In the genomic region with DNA sequence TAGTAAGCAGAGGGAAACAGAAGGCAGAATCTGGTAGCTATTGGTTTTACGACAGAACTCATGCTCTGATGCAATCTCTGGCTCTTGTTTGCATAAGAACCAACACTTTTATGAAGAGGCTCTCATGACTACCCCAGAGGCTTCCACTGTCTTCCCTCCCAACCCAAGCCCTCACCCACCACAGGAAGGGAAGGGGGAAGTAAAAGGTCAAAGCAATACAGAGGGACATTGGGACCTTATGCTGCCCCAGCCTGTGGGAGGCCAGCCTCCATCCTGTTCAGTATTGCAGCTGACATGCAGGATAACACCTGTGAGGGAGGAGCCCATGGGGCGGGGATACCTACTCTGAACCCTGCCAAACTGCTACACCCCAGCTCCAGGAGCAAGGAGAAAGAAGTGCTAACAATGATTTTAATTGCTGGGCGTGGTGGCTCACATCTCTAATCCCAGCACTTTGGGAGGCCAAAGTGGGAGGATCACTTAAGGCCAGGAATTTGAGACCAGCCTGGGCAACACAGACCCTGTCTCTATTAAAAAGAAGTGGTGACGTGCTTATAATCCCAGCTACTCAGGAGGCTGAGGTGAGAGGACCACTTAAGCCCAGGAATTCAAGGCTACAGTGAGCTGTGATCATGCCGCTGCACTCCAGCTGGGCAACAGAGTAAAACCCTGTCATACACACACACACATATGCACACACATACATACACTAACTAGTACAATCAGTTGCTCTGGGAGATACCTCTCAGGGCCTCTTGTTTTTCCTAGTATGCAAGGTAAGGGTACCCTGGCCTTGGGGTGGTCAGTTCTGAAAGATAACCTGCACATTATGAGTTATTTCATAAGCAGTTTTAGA, we compare ENCODE assay signal across 9 cellular contexts. TPM values are rescaled to one million over a fixed set of nuclear protein-coding genes. Genes with fewer than 3 reads are reported as not detected.
DNase-seq lines count a peak whose midpoint lies in the region; ATAC-seq and TF ChIP-seq lines count a peak whose summit lies in the region.
"Had no signal": no experiment of that assay in that cellular context is flagged by ENCODE, and none has a peak within 500 bp of the region (broad histone marks: within the 10 kb centered on the region; RNA-seq: fewer than 3 reads in every experiment).

No MANE protein-coding gene starts in this region.

- no peaks in the 10 kb centered on the region for H3K27me3 ChIP-seq in suprapubic skin

- H3K4me3 ChIP-seq in choroid plexus epithelial cell (ENCODE audit: low read depth, low read length) (no peak overlapping the region), suprapubic skin (no peak overlapping the region)

- WGBS in suprapubic skin: 56% methylated on average over 5 of the region's 5 CpGs

- H3K36me3 Mint-ChIP-seq in activated CD8-positive, alpha-beta memory T cell treated with anti-CD3 and anti-CD28 coated beads, Interleukin-2, amount 10 ng/mL, durations not matched to agents 7 days and 5 days: peaks cover 28% of the 10 kb centered on the region

- H3K4me1 ChIP-seq in suprapubic skin: peaks cover 41% of the 10 kb centered on the region

- DNase-seq in activated CD8-positive, alpha-beta memory T cell treated with anti-CD3 and anti-CD28 coated beads, Interleukin-2, amount 10 ng/mL, durations not matched to agents 7 days and 5 days: no peak
- DNase-seq in activated CD8-positive, alpha-beta memory T cell treated with anti-CD3 and anti-CD28 coated beads for 24 hours: no peak
- DNase-seq in NCI-H345 treated with DMSO at 0.1 percent for 48 hours (lab: John Stamatoyannopoulos, UW; ENCODE audit: unreplicated experiment): peak; percentile 29
- DNase-seq in choroid plexus epithelial cell (ENCODE audit: low read depth): peak; percentile 48
- no peak for DNase-seq in suprapubic skin (ENCODE audit: low spot score in 2 of 2)
- DNase-seq in erythroblast (lab: John Stamatoyannopoulos, UW): no peak
- DNase-seq: HCEC 1CT had no signal

- TF ChIP-seq POLR2A in suprapubic skin (IDR thresholded peaks at IDR 0.05) (no peak), GM18505 (IDR thresholded peaks at IDR 0.05; ENCODE audit: borderline replicate concordance, extremely low read depth, insufficient read depth, insufficient read length) (no peak), erythroblast (IDR thresholded peaks at IDR 0.05; ENCODE audit: low read length) (no peak)

- H3K9me3 ChIP-seq in suprapubic skin: no peaks in the 10 kb centered on the region

- CTCF ChIA-PET in activated CD8-positive, alpha-beta memory T cell treated with anti-CD3 and anti-CD28 coated beads, Interleukin-2, amount 10 ng/mL, durations not matched to agents 7 days and 5 days (lab: Charles Lee): interaction anchor here (0.7 to 3.6 kb wide), 11 partner anchors 10 to 162 kb away, joined by 3 to 24 read pairs (median 3); a partner anchor contains a TSS

- no peaks in the 10 kb centered on the region for H3K36me3 ChIP-seq in suprapubic skin

- H3K9me3 Mint-ChIP-seq in activated CD8-positive, alpha-beta memory T cell treated with anti-CD3 and anti-CD28 coated beads, Interleukin-2, amount 10 ng/mL, durations not matched to agents 7 days and 5 days (ENCODE audit: low read depth): no peaks in the 10 kb centered on the region

- no peak overlapping the region for H3K4me3 Mint-ChIP-seq in activated CD8-positive, alpha-beta memory T cell treated with anti-CD3 and anti-CD28 coated beads, Interleukin-2, amount 10 ng/mL, durations not matched to agents 7 days and 5 days

- no peak for ATAC-seq in activated CD8-positive, alpha-beta memory T cell treated with anti-CD3 and anti-CD28 coated beads, Interleukin-2, amount 10 ng/mL, durations not matched to agents 7 days and 5 days
- ATAC-seq in GM18505 (IDR thresholded peaks at IDR 0.05; ENCODE audit: unreplicated experiment): no peak
- ATAC-seq in GM21423 (IDR thresholded peaks at IDR 0.05; ENCODE audit: unreplicated experiment): no peak

- peak overlapping the region; percentile 40 for H3K27ac Mint-ChIP-seq in activated CD8-positive, alpha-beta memory T cell treated with anti-CD3 and anti-CD28 coated beads, Interleukin-2, amount 10 ng/mL, durations not matched to agents 7 days and 5 days

- H3K27ac ChIP-seq in suprapubic skin: peak overlapping the region; percentile 30

- no peak for TF ChIP-seq EP300 in suprapubic skin (IDR thresholded peaks at IDR 0.05)

- H3K4me1 Mint-ChIP-seq in activated CD8-positive, alpha-beta memory T cell treated with anti-CD3 and anti-CD28 coated beads, Interleukin-2, amount 10 ng/mL, durations not matched to agents 7 days and 5 days: peaks cover 54% of the 10 kb centered on the region

- TF ChIP-seq CTCF in choroid plexus epithelial cell (conservative IDR thresholded peaks at IDR 0.05; ENCODE audit: low read depth, low read length) (no peak), suprapubic skin (IDR thresholded peaks at IDR 0.05) (no peak)

- H3K27me3 Mint-ChIP-seq in activated CD8-positive, alpha-beta memory T cell treated with anti-CD3 and anti-CD28 coated beads, Interleukin-2, amount 10 ng/mL, durations not matched to agents 7 days and 5 days: no peaks in the 10 kb centered on the region

RNA-seq across cellular contexts. Expression of a gene that starts 9.5 kb away (rescaled TPM):
- total RNA-seq in activated CD8-positive, alpha-beta memory T cell treated with anti-CD3 and anti-CD28 coated beads, Interleukin-2, amount 10 ng/mL, durations not matched to agents 7 days and 5 days: 10 to 100 TPM; 38.7 to 41.2 TPM
- total RNA-seq in suprapubic skin: 10 to 100 TPM; 10.5 to 29.5 (median 14.5) TPM

RNA-seq across cellular contexts. Expression of a gene that starts 20.6 kb away (rescaled TPM):
- 10 to 100 TPM; 16.9 to 24.1 TPM for total RNA-seq in activated CD8-positive, alpha-beta memory T cell treated with anti-CD3 and anti-CD28 coated beads, Interleukin-2, amount 10 ng/mL, durations not matched to agents 7 days and 5 days
- total RNA-seq in suprapubic skin: 10 to 100 TPM; 24.9 to 32.6 (median 31.3) TPM

RNA-seq across cellular contexts. Expression of a gene that starts 45.2 kb away (rescaled TPM):
- 10 to 100 TPM; 50.4 to 67.0 TPM for total RNA-seq in activated CD8-positive, alpha-beta memory T cell treated with anti-CD3 and anti-CD28 coated beads, Interleukin-2, amount 10 ng/mL, durations not matched to agents 7 days and 5 days
- total RNA-seq in suprapubic skin: 10 to 100 TPM; 11.3 to 30.4 (median 24.4) TPM

Comparison
In these comparisons a context has a peak if more than half of its experiments do, and no peak if none do; other contexts are left out.
1. DNase-seq: peak in NCI-H345 treated with DMSO at 0.1 percent for 48 hours (single experiment) and choroid plexus epithelial cell (single experiment); none in activated CD8-positive, alpha-beta memory T cell treated with anti-CD3 and anti-CD28 coated beads, Interleukin-2, amount 10 ng/mL, durations not matched to agents 7 days and 5 days (single experiment), activated CD8-positive, alpha-beta memory T cell treated with anti-CD3 and anti-CD28 coated beads for 24 hours (single experiment), suprapubic skin (0 of 2) and erythroblast (0 of 2).